In the genomic region with DNA sequence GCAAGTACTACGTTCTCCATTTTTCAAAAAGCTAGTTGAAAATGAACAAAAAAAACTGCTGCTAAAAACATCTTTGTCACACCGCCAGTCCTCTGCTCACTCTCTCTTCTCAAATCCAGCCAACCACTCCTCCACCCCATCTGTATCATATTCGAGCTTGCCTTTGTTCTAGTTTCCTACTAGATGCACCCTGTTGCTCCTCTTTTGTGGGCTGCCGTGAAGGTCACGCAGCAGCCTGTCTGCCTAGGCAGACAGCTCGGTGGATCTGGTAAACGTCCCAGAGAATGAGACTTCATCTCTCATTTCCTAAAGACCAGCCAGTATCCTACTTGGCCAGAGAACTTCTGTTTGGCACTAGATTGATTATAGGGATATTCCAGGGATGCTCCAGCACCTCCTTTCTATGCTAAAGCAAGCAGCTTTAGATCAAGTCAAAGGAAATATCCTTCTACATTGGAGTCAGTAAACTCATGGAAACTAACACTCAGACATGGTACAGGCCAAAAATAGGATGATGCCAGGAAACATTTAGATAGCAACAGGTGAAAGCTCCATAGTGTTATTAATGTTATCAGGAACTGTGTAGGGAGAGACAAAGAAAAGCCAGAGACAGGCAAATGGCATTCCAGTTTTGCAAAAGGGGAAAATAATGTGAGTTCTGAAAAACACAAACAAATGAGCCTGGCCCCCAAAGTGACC, we compare ENCODE assay signal across 1 cellular context.
TF ChIP-seq lines count a peak whose summit lies in the region.

No MANE protein-coding gene starts in this region.

TF ChIP-seq in GM23338, 12 proteins besides CTCF, POLR2A, EP300 and RAD21 (continued from another document):
- TF ChIP-seq, protein P1, sequence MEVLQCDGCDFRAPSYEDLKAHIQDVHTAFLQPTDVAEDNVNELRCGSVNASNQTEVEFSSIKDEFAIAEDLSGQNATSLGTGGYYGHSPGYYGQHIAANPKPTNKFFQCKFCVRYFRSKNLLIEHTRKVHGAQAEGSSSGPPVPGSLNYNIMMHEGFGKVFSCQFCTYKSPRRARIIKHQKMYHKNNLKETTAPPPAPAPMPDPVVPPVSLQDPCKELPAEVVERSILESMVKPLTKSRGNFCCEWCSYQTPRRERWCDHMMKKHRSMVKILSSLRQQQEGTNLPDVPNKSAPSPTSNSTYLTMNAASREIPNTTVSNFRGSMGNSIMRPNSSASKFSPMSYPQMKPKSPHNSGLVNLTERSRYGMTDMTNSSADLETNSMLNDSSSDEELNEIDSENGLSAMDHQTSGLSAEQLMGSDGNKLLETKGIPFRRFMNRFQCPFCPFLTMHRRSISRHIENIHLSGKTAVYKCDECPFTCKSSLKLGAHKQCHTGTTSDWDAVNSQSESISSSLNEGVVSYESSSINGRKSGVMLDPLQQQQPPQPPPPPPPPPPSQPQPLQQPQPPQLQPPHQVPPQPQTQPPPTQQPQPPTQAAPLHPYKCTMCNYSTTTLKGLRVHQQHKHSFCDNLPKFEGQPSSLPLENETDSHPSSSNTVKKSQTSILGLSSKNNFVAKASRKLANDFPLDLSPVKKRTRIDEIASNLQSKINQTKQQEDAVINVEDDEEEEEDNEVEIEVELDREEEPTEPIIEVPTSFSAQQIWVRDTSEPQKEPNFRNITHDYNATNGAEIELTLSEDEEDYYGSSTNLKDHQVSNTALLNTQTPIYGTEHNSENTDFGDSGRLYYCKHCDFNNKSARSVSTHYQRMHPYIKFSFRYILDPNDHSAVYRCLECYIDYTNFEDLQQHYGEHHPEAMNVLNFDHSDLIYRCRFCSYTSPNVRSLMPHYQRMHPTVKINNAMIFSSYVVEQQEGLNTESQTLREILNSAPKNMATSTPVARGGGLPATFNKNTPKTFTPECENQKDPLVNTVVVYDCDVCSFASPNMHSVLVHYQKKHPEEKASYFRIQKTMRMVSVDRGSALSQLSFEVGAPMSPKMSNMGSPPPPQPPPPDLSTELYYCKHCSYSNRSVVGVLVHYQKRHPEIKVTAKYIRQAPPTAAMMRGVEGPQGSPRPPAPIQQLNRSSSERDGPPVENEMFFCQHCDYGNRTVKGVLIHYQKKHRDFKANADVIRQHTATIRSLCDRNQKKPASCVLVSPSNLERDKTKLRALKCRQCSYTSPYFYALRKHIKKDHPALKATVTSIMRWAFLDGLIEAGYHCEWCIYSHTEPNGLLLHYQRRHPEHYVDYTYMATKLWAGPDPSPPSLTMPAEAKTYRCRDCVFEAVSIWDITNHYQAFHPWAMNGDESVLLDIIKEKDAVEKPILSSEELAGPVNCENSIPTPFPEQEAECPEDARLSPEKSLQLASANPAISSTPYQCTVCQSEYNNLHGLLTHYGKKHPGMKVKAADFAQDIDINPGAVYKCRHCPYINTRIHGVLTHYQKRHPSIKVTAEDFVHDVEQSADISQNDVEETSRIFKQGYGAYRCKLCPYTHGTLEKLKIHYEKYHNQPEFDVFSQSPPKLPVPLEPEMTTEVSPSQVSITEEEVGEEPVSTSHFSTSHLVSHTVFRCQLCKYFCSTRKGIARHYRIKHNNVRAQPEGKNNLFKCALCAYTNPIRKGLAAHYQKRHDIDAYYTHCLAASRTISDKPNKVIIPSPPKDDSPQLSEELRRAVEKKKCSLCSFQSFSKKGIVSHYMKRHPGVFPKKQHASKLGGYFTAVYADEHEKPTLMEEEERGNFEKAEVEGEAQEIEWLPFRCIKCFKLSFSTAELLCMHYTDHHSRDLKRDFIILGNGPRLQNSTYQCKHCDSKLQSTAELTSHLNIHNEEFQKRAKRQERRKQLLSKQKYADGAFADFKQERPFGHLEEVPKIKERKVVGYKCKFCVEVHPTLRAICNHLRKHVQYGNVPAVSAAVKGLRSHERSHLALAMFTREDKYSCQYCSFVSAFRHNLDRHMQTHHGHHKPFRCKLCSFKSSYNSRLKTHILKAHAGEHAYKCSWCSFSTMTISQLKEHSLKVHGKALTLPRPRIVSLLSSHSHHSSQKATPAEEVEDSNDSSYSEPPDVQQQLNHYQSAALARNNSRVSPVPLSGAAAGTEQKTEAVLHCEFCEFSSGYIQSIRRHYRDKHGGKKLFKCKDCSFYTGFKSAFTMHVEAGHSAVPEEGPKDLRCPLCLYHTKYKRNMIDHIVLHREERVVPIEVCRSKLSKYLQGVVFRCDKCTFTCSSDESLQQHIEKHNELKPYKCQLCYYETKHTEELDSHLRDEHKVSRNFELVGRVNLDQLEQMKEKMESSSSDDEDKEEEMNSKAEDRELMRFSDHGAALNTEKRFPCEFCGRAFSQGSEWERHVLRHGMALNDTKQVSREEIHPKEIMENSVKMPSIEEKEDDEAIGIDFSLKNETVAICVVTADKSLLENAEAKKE (CRISPR knock-in tag; IDR thresholded peaks at IDR 0.05) = no peak
- TF ChIP-seq ZNF114 (CRISPR knock-in tag; IDR thresholded peaks at IDR 0.05) (no peak), ZNF331 (CRISPR knock-in tag; IDR thresholded peaks at IDR 0.05; ENCODE audit: low read depth) (no peak), JUNB (IDR thresholded peaks at IDR 0.05; ENCODE audit: unreplicated experiment) (no peak), EZH2phosphoT487 (IDR thresholded peaks at IDR 0.05; ENCODE audit: unreplicated experiment) (no peak)
